In the genomic region with DNA sequence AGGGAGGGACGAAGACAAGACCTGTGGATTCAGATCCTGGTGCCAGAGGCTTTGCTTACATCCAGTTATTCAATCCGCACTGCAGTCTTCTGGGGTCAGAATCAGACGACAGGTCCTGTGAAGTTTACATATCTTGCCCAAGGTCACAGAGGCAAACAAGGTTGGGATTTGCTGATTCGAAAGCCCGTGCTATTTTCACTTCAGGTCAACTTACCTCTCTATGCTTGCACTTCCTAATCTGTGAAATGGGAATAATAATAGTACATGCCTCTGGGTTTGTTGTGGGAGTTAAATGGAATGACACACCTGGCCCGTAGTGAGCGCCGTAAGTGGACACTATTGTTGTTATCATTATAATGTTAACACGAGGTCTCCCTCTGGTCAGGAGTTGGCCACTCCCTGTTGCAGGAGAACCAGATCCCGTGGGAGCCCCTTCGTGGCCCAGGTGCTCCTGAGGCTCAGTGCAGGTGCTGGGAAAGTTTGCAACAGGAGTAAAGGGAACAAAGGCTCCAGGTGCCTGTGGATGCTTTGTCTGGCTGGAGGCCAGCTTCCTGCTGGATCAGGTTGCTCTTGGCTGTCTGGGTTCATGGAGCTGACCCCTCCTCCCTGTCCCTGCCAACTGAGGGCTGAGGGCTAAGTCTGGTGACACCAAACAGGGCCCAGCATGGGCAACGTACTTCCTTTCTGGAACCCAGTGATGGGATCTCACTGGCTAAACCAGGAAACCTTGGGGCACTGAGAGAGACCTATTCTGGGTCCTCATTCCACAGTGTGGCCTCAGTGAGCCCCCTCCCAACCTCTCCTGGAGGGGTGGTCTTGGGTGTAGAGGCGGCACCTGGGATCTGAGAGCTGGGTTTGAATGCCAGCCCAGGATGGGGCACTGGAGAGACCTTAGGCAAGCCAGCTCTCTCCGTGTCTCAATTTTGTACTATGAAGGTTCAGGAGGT, we compare ENCODE assay signal across 9 cellular contexts. TPM values are rescaled to one million over a fixed set of nuclear protein-coding genes. Genes with fewer than 3 reads are reported as not detected.
DNase-seq lines count a peak whose midpoint lies in the region; ATAC-seq and TF ChIP-seq lines count a peak whose summit lies in the region.
"Had no signal": no experiment of that assay in that cellular context is flagged by ENCODE, and none has a peak within 500 bp of the region (broad histone marks: within the 10 kb centered on the region; RNA-seq: fewer than 3 reads in every experiment).

No MANE protein-coding gene starts in this region.

- no TSS peak for BruUV-seq in mammary epithelial cell (replicated peaks; lab: Mats Ljungman, UMichigan)

- H3K27ac ChIP-seq in mammary epithelial cell (ENCODE audit: insufficient read depth, low read depth, low read length) (no peak overlapping the region), neutrophil (peak overlapping the region; percentile 54)

- H3K36me3 ChIP-seq in mammary epithelial cell (ENCODE audit: insufficient read depth, low read length), result no peaks in the 10 kb centered on the region
- H3K36me3 ChIP-seq in neutrophil, result no peaks in the 10 kb centered on the region

- H3K36me3 Mint-ChIP-seq in activated naive CD4-positive, alpha-beta T cell treated with anti-CD3 and anti-CD28 coated beads, Interleukin-2, amount 50 U/mL, for 72 hours, result no peaks in the 10 kb centered on the region

- H3K4me1 ChIP-seq in mammary epithelial cell (ENCODE audit: insufficient read depth, low read length) (peaks cover 46% of the 10 kb centered on the region), neutrophil (ENCODE audit: control insufficient read depth in 1 of 2, insufficient read depth in 1 of 2, low read depth in 1 of 2, low read length in 1 of 2) (peaks cover 24 to 26% of the 10 kb centered on the region in 2 experiments)

- dilution Hi-C loops in mammary epithelial cell (cut with HindIII; ENCODE audit: low sequenced_read_pairs), result no loop called here

- H4K20me1 ChIP-seq in mammary epithelial cell (ENCODE audit: insufficient read depth, low read length), result no peaks in the 10 kb centered on the region

- intact Hi-C loops in mammary epithelial cell (cut with micrococcal nuclease), result no loop called here

- no peaks in the 10 kb centered on the region for H3K27me3 ChIP-seq in mammary epithelial cell (ENCODE audit: insufficient read depth, low read length)
- H3K27me3 ChIP-seq in neutrophil, result no peaks in the 10 kb centered on the region

- DNase-seq in DMS53 (lab: John Stamatoyannopoulos, UW), result peak; percentile 96
- DNase-seq in NCI-H2171 (lab: John Stamatoyannopoulos, UW), result peak; percentile 52
- DNase-seq in mammary epithelial cell, result peak; percentile 65
- DNase-seq in activated naive CD4-positive, alpha-beta T cell treated with anti-CD3 and anti-CD28 coated beads, Interleukin-2, amount 50 U/mL, for 72 hours (ENCODE audit: low spot score in 2 of 2), result no peak
- DNase-seq: NCI-H446 treated with DMSO at 0.1 percent for 48 hours had no signal

- no peaks in the 10 kb centered on the region for H3K79me2 ChIP-seq in mammary epithelial cell (ENCODE audit: insufficient read depth, low read length)

- H3K4me2 ChIP-seq in mammary epithelial cell (ENCODE audit: insufficient read depth, low read depth, low read length), result no peak overlapping the region

- H3K4me3 ChIP-seq in mammary epithelial cell (replicated peaks in 1 of 3; ENCODE audit: insufficient read depth in 1 of 3, low read depth in 2 of 3, low read length in 3 of 3) (no peak overlapping the region), neutrophil (ENCODE audit: low read depth in 1 of 2, low read length in 1 of 2) (no peak overlapping the region)

- H3K27ac Mint-ChIP-seq in activated naive CD4-positive, alpha-beta T cell treated with anti-CD3 and anti-CD28 coated beads, Interleukin-2, amount 50 U/mL, for 72 hours, result no peak overlapping the region

- TF ChIP-seq CTCF in mammary epithelial cell (conservative IDR thresholded peaks at IDR 0.05 in 1 of 2, IDR thresholded peaks at IDR 0.05 in 1 of 2; ENCODE audit: extremely low read depth in 1 of 2, insufficient read depth in 1 of 2, low read depth in 1 of 2, low read length in 2 of 2), result no peak
- TF ChIP-seq CTCF in neutrophil (IDR thresholded peaks at IDR 0.05), result no peak

- H2AFZ ChIP-seq in mammary epithelial cell (ENCODE audit: low read depth, low read length), result peak overlapping the region; percentile 50

- 69% methylated on average over 14 of the region's 14 CpGs for WGBS in mammary epithelial cell (ENCODE audit: low coverage, missing lambda C conversion rate)

- ATAC-seq in GM21528 (IDR thresholded peaks at IDR 0.05; ENCODE audit: low FRiP score, unreplicated experiment) (no peak), HG03457 (IDR thresholded peaks at IDR 0.05; ENCODE audit: unreplicated experiment) (no peak), GM19397 (IDR thresholded peaks at IDR 0.05; ENCODE audit: unreplicated experiment) (no peak)
- ATAC-seq in activated naive CD4-positive, alpha-beta T cell treated with anti-CD3 and anti-CD28 coated beads, Interleukin-2, amount 50 U/mL, for 72 hours, result no peak

- in situ Hi-C loops in mammary epithelial cell (cut with MboI; ENCODE audit: low sequenced_read_pairs in 2 of 2), result loop anchor here (5.0 kb wide), 2 partner anchors 56 to 61 kb away; no protein-coding TSS in a partner anchor

- H3K9me3 Mint-ChIP-seq in activated naive CD4-positive, alpha-beta T cell treated with anti-CD3 and anti-CD28 coated beads, Interleukin-2, amount 50 U/mL, for 72 hours, result no peaks in the 10 kb centered on the region

- H3K9me3 ChIP-seq in mammary epithelial cell (replicated peaks; ENCODE audit: insufficient read depth, low read length), result no peaks in the 10 kb centered on the region
- H3K9me3 ChIP-seq in neutrophil, result no peaks in the 10 kb centered on the region

- H3K9ac ChIP-seq in mammary epithelial cell (ENCODE audit: insufficient read depth, low read length), result no peak overlapping the region

- CTCF ChIA-PET in mammary epithelial cell (lab: Charles Lee; ENCODE audit: low non-redundant PET), result no interaction called here

RNA-seq across cellular contexts. Expression of gene SEMA4B, which starts 40.1 kb away (rescaled TPM):
- total RNA-seq in mammary epithelial cell, result 100 to 1,000 TPM in 1 of 2 donors, 10 to 100 TPM in 1; 44.3 to 108 TPM
- 85.9 TPM for polyA plus RNA-seq in mammary epithelial cell
- polyA minus RNA-seq in mammary epithelial cell, result 152 TPM
- 10 to 100 TPM in 1 of 2 donors, 1 to 10 TPM in 1; 8.9 to 19.1 TPM for total RNA-seq in activated naive CD4-positive, alpha-beta T cell treated with anti-CD3 and anti-CD28 coated beads, Interleukin-2, amount 50 U/mL, for 72 hours

RNA-seq across cellular contexts. Expression of gene IDH2, which starts 58.8 kb away (rescaled TPM):
- total RNA-seq in mammary epithelial cell, result 10 to 100 TPM; 16.4 to 39.5 TPM
- polyA plus RNA-seq in mammary epithelial cell, result 41.3 TPM
- 31.6 TPM for polyA minus RNA-seq in mammary epithelial cell
- 100 to 1,000 TPM; 203 to 242 TPM for total RNA-seq in activated naive CD4-positive, alpha-beta T cell treated with anti-CD3 and anti-CD28 coated beads, Interleukin-2, amount 50 U/mL, for 72 hours

Comparison
In these comparisons a context has a peak if more than half of its experiments do, and no peak if none do; other contexts are left out.
1. DNase-seq: peak in DMS53 (single experiment), NCI-H2171 (single experiment) and mammary epithelial cell (single experiment); none in activated naive CD4-positive, alpha-beta T cell treated with anti-CD3 and anti-CD28 coated beads, Interleukin-2, amount 50 U/mL, for 72 hours (0 of 2).
2. RNA of gene IDH2, which starts 58.8 kb away (total RNA-seq): 203 to 242 TPM in activated naive CD4-positive, alpha-beta T cell treated with anti-CD3 and anti-CD28 coated beads, Interleukin-2, amount 50 U/mL, for 72 hours; 16.4 to 39.5 TPM in mammary epithelial cell; every median in the first group is over 4 times any median in the second.